ENCODE assay signal across 15 cellular contexts in the genomic region with DNA sequence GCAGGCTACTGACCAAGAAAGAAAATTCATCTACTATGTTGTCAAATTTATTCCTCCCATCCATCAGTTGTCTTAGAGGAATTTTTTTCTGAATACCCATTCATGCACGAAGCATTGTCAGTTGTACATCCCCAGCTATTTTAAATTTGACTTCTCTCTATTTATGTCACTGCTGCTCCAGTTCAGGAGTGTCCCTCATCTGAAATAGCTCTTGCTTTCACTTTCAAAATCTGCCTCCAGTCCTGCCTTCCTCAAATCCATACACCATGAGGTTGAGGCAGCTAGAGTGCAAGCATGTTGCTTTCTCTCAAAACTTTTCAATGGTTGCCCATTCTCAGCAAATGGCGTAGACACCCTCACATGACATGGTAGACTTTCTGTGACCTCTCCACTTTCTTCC.
DNase-seq lines count a peak whose midpoint lies in the region; ATAC-seq and TF ChIP-seq lines count a peak whose summit lies in the region.
"Had no signal": no experiment of that assay in that cellular context is flagged by ENCODE, and none has a peak within 500 bp of the region (broad histone marks: within the 10 kb centered on the region; RNA-seq: fewer than 3 reads in every experiment).

No MANE protein-coding gene starts in this region.

- peak overlapping the region; percentile 47 for H3K4me3 ChIP-seq in right cardiac atrium (ENCODE audit: low read length)
- H3K4me3 ChIP-seq in vagina: no peak overlapping the region
- H3K4me3 ChIP-seq in effector memory CD4-positive, alpha-beta T cell (ENCODE audit: insufficient read depth, low read depth, low read length, poor library complexity, severe bottlenecking): no peak overlapping the region

- 53% methylated on average over 2 of the region's 2 CpGs for WGBS in right cardiac atrium

- H3K27me3 ChIP-seq in right cardiac atrium (ENCODE audit: control insufficient read depth, insufficient read depth): no peaks in the 10 kb centered on the region
- no peaks in the 10 kb centered on the region for H3K27me3 ChIP-seq in vagina
- H3K27me3 ChIP-seq in effector memory CD4-positive, alpha-beta T cell (replicated peaks; ENCODE audit: control insufficient read depth, insufficient read depth, low read length, poor library complexity, severe bottlenecking): no peaks in the 10 kb centered on the region

- H3K27ac ChIP-seq in right cardiac atrium (ENCODE audit: low read length) (no peak overlapping the region), vagina (no peak overlapping the region)
- H3K27ac ChIP-seq in effector memory CD4-positive, alpha-beta T cell (ENCODE audit: insufficient read depth, low read length, poor library complexity, severe bottlenecking): no peak overlapping the region
- H3K27ac ChIP-seq: parathyroid adenoma had no signal

- TF ChIP-seq POLR2A in vagina (IDR thresholded peaks at IDR 0.05): no peak

- DNase-seq in EL (peak; percentile 33), SK-MEL-5 (ENCODE audit: low read depth, low spot score) (peak; percentile 13), right cardiac atrium (no peak), vagina (ENCODE audit: extremely low spot score in 2 of 2) (no peak), NCI-H1694 treated with DMSO at 0.1 percent for 48 hours (lab: John Stamatoyannopoulos, UW) (no peak), NCI-H1105 (lab: John Stamatoyannopoulos, UW) (no peak)
- no peak for DNase-seq in effector memory CD4-positive, alpha-beta T cell
- DNase-seq: activated naive CD8-positive, alpha-beta T cell treated with anti-CD3 and anti-CD28 coated beads for 36 hours; NCI-H1105 treated with DMSO at 0.1 percent for 48 hours; NCI-H82; stimulated activated CD4-positive, alpha-beta T cell treated with anti-CD3 and anti-CD28 coated beads, Interleukin-1b, Interleukin-23, amount 100 ng/mL, for 48 hours; T-helper 17 cell had no signal

- no peak for TF ChIP-seq CTCF in vagina (IDR thresholded peaks at IDR 0.05)

- ATAC-seq in HG02642 (IDR thresholded peaks at IDR 0.05; ENCODE audit: poor library complexity, unreplicated experiment): peak; percentile 47
- peak in 1 of 2 donors; percentile 75 for ATAC-seq in right cardiac atrium
- ATAC-seq: stimulated activated effector memory CD8-positive, alpha-beta T cell treated with anti-CD3 and anti-CD28 coated beads, Interleukin-12 subunit alpha, Interleukin-12 subunit beta, amount 100 ng/mL, for 72 hours; T-helper 17 cell had no signal

- in situ Hi-C loops in SK-MEL-5 (cut with HindIII; ENCODE audit: low pct_unique_long_range_greater_than_20kb, low sequenced_read_pairs): no loop called here

- H3K9me3 ChIP-seq in right cardiac atrium (ENCODE audit: control insufficient read depth, low read length) (no peaks in the 10 kb centered on the region), vagina (no peaks in the 10 kb centered on the region)
- H3K9me3 ChIP-seq in effector memory CD4-positive, alpha-beta T cell (ENCODE audit: control insufficient read depth, low read length): no peaks in the 10 kb centered on the region

- intact Hi-C loops in right cardiac atrium (cut with DNase I) (no loop called here), vagina (cut with DNase I) (no loop called here)

- peaks cover 3% of the 10 kb centered on the region for H3K4me1 ChIP-seq in right cardiac atrium (ENCODE audit: control insufficient read depth, insufficient read depth, low read length)
- no peaks in the 10 kb centered on the region for H3K4me1 ChIP-seq in vagina
- no peaks in the 10 kb centered on the region for H3K4me1 ChIP-seq in effector memory CD4-positive, alpha-beta T cell (ENCODE audit: control insufficient read depth, insufficient read depth, low read length, poor library complexity, severe bottlenecking)
- H3K4me1 ChIP-seq: parathyroid adenoma had no signal

- H3K36me3 ChIP-seq in vagina: no peaks in the 10 kb centered on the region
- H3K36me3 ChIP-seq in effector memory CD4-positive, alpha-beta T cell (ENCODE audit: control insufficient read depth, insufficient read depth, low read length): no peaks in the 10 kb centered on the region

Comparison
In these comparisons a context has a peak if more than half of its experiments do, and no peak if none do; other contexts are left out.
1. DNase-seq: peak in EL (single experiment) and SK-MEL-5 (single experiment); none in right cardiac atrium (0 of 3), vagina (0 of 2), NCI-H1694 treated with DMSO at 0.1 percent for 48 hours (single experiment), effector memory CD4-positive, alpha-beta T cell (0 of 3) and NCI-H1105 (single experiment).